ENCODE assay signal across 8 cellular contexts in the genomic region with DNA sequence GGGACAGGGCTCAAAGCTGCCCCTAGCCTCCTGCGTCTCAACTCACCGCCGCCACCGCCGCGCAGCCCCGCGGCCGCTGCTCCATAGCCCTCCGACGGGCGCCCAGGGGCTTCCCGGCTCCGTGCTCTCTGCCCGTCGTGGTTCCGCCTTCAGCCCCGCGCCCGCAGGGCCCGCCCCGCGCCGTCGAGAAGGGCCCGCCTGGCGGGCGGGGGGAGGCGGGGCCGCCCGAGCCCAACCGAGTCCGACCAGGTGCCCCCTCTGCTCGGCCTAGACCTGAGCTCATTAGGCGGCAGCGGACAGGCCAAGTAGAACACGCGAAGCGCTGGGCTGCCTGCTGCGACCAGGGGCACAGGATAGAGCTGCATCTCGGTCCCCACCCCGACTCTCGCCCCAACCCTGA. TPM values are rescaled to one million over a fixed set of nuclear protein-coding genes. Genes with fewer than 3 reads are reported as not detected.
DNase-seq lines count a peak whose midpoint lies in the region; ATAC-seq and TF ChIP-seq lines count a peak whose summit lies in the region.
"Had no signal": no experiment of that assay in that cellular context is flagged by ENCODE, and none has a peak within 500 bp of the region (broad histone marks: within the 10 kb centered on the region; RNA-seq: fewer than 3 reads in every experiment).

A gene with protein sequence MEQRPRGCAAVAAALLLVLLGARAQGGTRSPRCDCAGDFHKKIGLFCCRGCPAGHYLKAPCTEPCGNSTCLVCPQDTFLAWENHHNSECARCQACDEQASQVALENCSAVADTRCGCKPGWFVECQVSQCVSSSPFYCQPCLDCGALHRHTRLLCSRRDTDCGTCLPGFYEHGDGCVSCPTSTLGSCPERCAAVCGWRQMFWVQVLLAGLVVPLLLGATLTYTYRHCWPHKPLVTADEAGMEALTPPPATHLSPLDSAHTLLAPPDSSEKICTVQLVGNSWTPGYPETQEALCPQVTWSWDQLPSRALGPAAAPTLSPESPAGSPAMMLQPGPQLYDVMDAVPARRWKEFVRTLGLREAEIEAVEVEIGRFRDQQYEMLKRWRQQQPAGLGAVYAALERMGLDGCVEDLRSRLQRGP (minus strand): TSS at position 151 of the 400 bp plus-strand sequence. CDS start 66 bp downstream, at position 85.

- CTCF ChIA-PET in activated naive CD4-positive, alpha-beta T cell treated with anti-CD3 and anti-CD28 coated beads, Interleukin-2, amount 10 ng/mL, durations not matched to agents 7 days and 5 days (lab: Charles Lee): interaction anchor here (1.0 to 2.5 kb wide), 2 partner anchors 20 to 23 kb away, joined by 3 to 7 read pairs; no protein-coding TSS in a partner anchor

- peak within 1 kb of the TSS; percentile 90 for H3K27ac Mint-ChIP-seq in activated naive CD4-positive, alpha-beta T cell treated with anti-CD3 and anti-CD28 coated beads, Interleukin-2, amount 10 ng/mL, durations not matched to agents 7 days and 5 days

- H3K4me1 Mint-ChIP-seq in activated naive CD4-positive, alpha-beta T cell treated with anti-CD3 and anti-CD28 coated beads, Interleukin-2, amount 10 ng/mL, durations not matched to agents 7 days and 5 days: peaks cover 47% of the 10 kb centered on the region

- H3K36me3 ChIP-seq in thoracic aorta: peaks cover 34% of the 10 kb centered on the region

- H3K9me3 ChIP-seq in thoracic aorta: no peaks in the 10 kb centered on the region

- no peaks in the 10 kb centered on the region for H3K27me3 Mint-ChIP-seq in activated naive CD4-positive, alpha-beta T cell treated with anti-CD3 and anti-CD28 coated beads, Interleukin-2, amount 10 ng/mL, durations not matched to agents 7 days and 5 days

- whole genome bisulfite sequencing in lower leg skin, 2 donors: 66 to 91% methylated on average over 6 to 36 of the region's 43 CpGs

- peaks cover 30% of the 10 kb centered on the region for H3K36me3 Mint-ChIP-seq in activated naive CD4-positive, alpha-beta T cell treated with anti-CD3 and anti-CD28 coated beads, Interleukin-2, amount 10 ng/mL, durations not matched to agents 7 days and 5 days

- intact Hi-C loops in T-helper 2 cell treated with Interferon-gamma antibody and Interleukin-4, amounts not matched to agents 100 ng/mL and 5 ng/mL, for 36 hours (cut with micrococcal nuclease): loop anchor here (2.0 kb wide), 1 partner anchor 25 kb away; no protein-coding TSS in a partner anchor
- intact Hi-C loops in lower leg skin (cut with DNase I; ENCODE audit: low total_unique reads) (no loop called here), posterior cingulate gyrus (cut with DNase I) (no loop called here)

- no peak within 1 kb of the TSS for H3K4me3 ChIP-seq in lower leg skin (ENCODE audit: low read depth, poor library complexity, severe bottlenecking)
- peak within 1 kb of the TSS; percentile 25 for H3K4me3 ChIP-seq in thoracic aorta

- TF ChIP-seq CTCF in lower leg skin (IDR thresholded peaks at IDR 0.05): no peak
- TF ChIP-seq CTCF in thoracic aorta (IDR thresholded peaks at IDR 0.05): no peak

- H3K4me3 Mint-ChIP-seq in activated naive CD4-positive, alpha-beta T cell treated with anti-CD3 and anti-CD28 coated beads, Interleukin-2, amount 10 ng/mL, durations not matched to agents 7 days and 5 days: peak within 1 kb of the TSS; percentile 86

- peak; percentile 72 for DNase-seq in activated naive CD4-positive, alpha-beta T cell treated with anti-CD3 and anti-CD28 coated beads, Interleukin-2, amount 10 ng/mL, durations not matched to agents 7 days and 5 days
- DNase-seq in lower leg skin (ENCODE audit: low spot score in 2 of 2) (no peak), thoracic aorta (ENCODE audit: low spot score) (no peak), posterior cingulate gyrus (no peak), cortex of kidney (lab: John Stamatoyannopoulos, UW) (no peak)
- DNase-seq: NCI-H748 treated with DMSO at 0.1 percent for 48 hours had no signal

- no peaks in the 10 kb centered on the region for H3K4me1 ChIP-seq in thoracic aorta (ENCODE audit: control insufficient read depth in 1 of 2, low read depth in 2 of 2)

- no peak for TF ChIP-seq POLR2A in lower leg skin (IDR thresholded peaks at IDR 0.05)

- H3K27ac ChIP-seq in thoracic aorta: no peak within 1 kb of the TSS

- no peaks in the 10 kb centered on the region for H3K9me3 Mint-ChIP-seq in activated naive CD4-positive, alpha-beta T cell treated with anti-CD3 and anti-CD28 coated beads, Interleukin-2, amount 10 ng/mL, durations not matched to agents 7 days and 5 days

- ATAC-seq in thoracic aorta (ENCODE audit: insufficient number of reproducible peaks, low FRiP score, low read depth) (no peak), GM19463 (IDR thresholded peaks at IDR 0.05; ENCODE audit: unreplicated experiment) (no peak)

- H3K27me3 ChIP-seq in thoracic aorta (replicated peaks; ENCODE audit: insufficient read depth): no peaks in the 10 kb centered on the region

RNA-seq across cellular contexts. Expression of the gene that starts here (rescaled TPM):
- 95.0 and 104 TPM in 2 replicates for total RNA-seq in T-helper 2 cell treated with Interferon-gamma antibody and Interleukin-4, amounts not matched to agents 100 ng/mL and 5 ng/mL, for 36 hours
- total RNA-seq in lower leg skin (100 to 1,000 TPM in 1 of 4 donors, 10 to 100 TPM in 3; 53.7 to 168 (median 75.7) TPM), thoracic aorta (10 to 100 TPM in 1 of 2 donors, 1 to 10 TPM in 1; 9.5 to 48.2 TPM)
